ENCODE assay signal across 8 cellular contexts in genomic region chr3:11290743-11291680, GRCh38. TPM values are rescaled to one million over a fixed set of nuclear protein-coding genes. Genes with fewer than 3 reads are reported as not detected.
A peak's percentile ranks its signal among the peaks of the same experiment; 100 is the strongest.
DNase-seq lines count a peak whose midpoint lies in the region; ATAC-seq, FAIRE-seq and TF ChIP-seq lines count a peak whose summit lies in the region.

No MANE protein-coding gene starts in this region.

- peaks cover 57% of the 10 kb centered on the region for H3K4me1 Mint-ChIP-seq in activated T-cell treated with anti-CD3 and anti-CD28 coated beads, Interleukin-2, amount 50 U/mL, for 4 hours (ENCODE audit: low read depth)
- H3K4me1 Mint-ChIP-seq in stimulated activated effector memory CD8-positive, alpha-beta T cell treated with anti-CD3 and anti-CD28 coated beads, Interleukin-12 subunit alpha, Interleukin-12 subunit beta, amount 100 ng/mL, for 72 hours, result peaks cover 56% of the 10 kb centered on the region

- no peaks in the 10 kb centered on the region for H3K9me1 ChIP-seq in K562 (ENCODE audit: control insufficient read depth, insufficient read depth, low read length)

- no peaks in the 10 kb centered on the region for H3K36me3 ChIP-seq in Loucy (ENCODE audit: insufficient read depth, low read length)
- peaks cover 15% of the 10 kb centered on the region; the same call in 2 of the 3 replicates for H3K36me3 ChIP-seq in K562 (ENCODE audit: control insufficient read depth, insufficient read depth, low read length)

- CTCF ChIA-PET in K562 (lab: Yijun Ruan, JAX; ENCODE audit: low intra/inter-chr PET ratio), result no interaction called here

- H3K4me2 ChIP-seq in Loucy (ENCODE audit: low read depth, low read length, poor library complexity, severe bottlenecking) (peak overlapping the region; percentile 61), K562 (ENCODE audit: insufficient read depth, low read length) (peak overlapping the region; percentile 47)

- in situ Hi-C loops in K562 (cut with MboI), result no loop called here

- peaks cover 9% of the 10 kb centered on the region; the same call in 1 of the 2 replicates for H3F3A ChIP-seq in Loucy (ENCODE audit: low read depth)

- H3K36me3 Mint-ChIP-seq in activated T-cell treated with anti-CD3 and anti-CD28 coated beads, Interleukin-2, amount 50 U/mL, for 4 hours (ENCODE audit: insufficient read depth), result peaks cover 22% of the 10 kb centered on the region
- H3K36me3 Mint-ChIP-seq in stimulated activated effector memory CD8-positive, alpha-beta T cell treated with anti-CD3 and anti-CD28 coated beads, Interleukin-12 subunit alpha, Interleukin-12 subunit beta, amount 100 ng/mL, for 72 hours, result peaks cover 17% of the 10 kb centered on the region

- intact Hi-C loops in K562 (cut with micrococcal nuclease), result loop anchor here (2.0 kb wide), 1 partner anchor 18 kb away; the partner anchor contains the start of gene ATG7

- no peak for DNase-seq in activated T-cell treated with anti-CD3 and anti-CD28 coated beads, Interleukin-2, amount 50 U/mL, for 4 hours
- no peak for DNase-seq in activated T-cell treated with anti-CD3 and anti-CD28 coated beads for 4 hours
- peak in 2 of 4 experiments; percentile 62 to 82 for DNase-seq in K562 (ENCODE audit: extremely low read depth in 1 of 4, low spot score in 3 of 4)
- DNase-seq in stimulated activated effector memory CD8-positive, alpha-beta T cell treated with anti-CD3 and anti-CD28 coated beads, Interleukin-12 subunit alpha, Interleukin-12 subunit beta, amount 100 ng/mL, for 72 hours (ENCODE audit: low spot score in 2 of 2), result no peak
- no peak for DNase-seq in amygdala (lab: John Stamatoyannopoulos, UW)
- DNase-seq in inferior parietal cortex (ENCODE audit: extremely low spot score), result no peak

- no TSS peak for BruUV-seq in K562 (replicated peaks; lab: Mats Ljungman, UMichigan)

- H3K27ac Mint-ChIP-seq in stimulated activated effector memory CD8-positive, alpha-beta T cell treated with anti-CD3 and anti-CD28 coated beads, Interleukin-12 subunit alpha, Interleukin-12 subunit beta, amount 100 ng/mL, for 72 hours, result peak overlapping the region; percentile 93

- TF ChIP-seq POLR2A in K562 (conservative IDR thresholded peaks at IDR 0.05), result no peak

- no peaks in the 10 kb centered on the region for H3K9me3 Mint-ChIP-seq in activated T-cell treated with anti-CD3 and anti-CD28 coated beads, Interleukin-2, amount 50 U/mL, for 4 hours
- no peaks in the 10 kb centered on the region for H3K9me3 Mint-ChIP-seq in stimulated activated effector memory CD8-positive, alpha-beta T cell treated with anti-CD3 and anti-CD28 coated beads, Interleukin-12 subunit alpha, Interleukin-12 subunit beta, amount 100 ng/mL, for 72 hours

- no peak for TF ChIP-seq RAD21 in K562 (CRISPR knock-in tag; conservative IDR thresholded peaks at IDR 0.05 in 1 of 2, IDR thresholded peaks at IDR 0.05 in 1 of 2)

- H3K9ac ChIP-seq in Loucy (ENCODE audit: low read depth, low read length, poor library complexity, severe bottlenecking) (peak overlapping the region; percentile 15), K562 (ENCODE audit: insufficient read depth in 1 of 2, low read depth in 2 of 2, low read length in 2 of 2) (peak overlapping the region in 1 of 2 experiments; percentile 21; a peak in 1 of 4 replicates)

- no peaks in the 10 kb centered on the region for H3K9me3 ChIP-seq in Loucy (ENCODE audit: insufficient read depth, low read depth, low read length)
- no peaks in the 10 kb centered on the region for H3K9me3 ChIP-seq in K562 (replicated peaks; ENCODE audit: control insufficient read depth, insufficient read depth, low read depth, low read length)

- no peaks in the 10 kb centered on the region for H3K27me3 Mint-ChIP-seq in activated T-cell treated with anti-CD3 and anti-CD28 coated beads, Interleukin-2, amount 50 U/mL, for 4 hours (ENCODE audit: low read depth)

- H3K4me3 ChIP-seq in Loucy (ENCODE audit: low read length, poor library complexity, severe bottlenecking) (peak overlapping the region; percentile 10), K562 (no peak overlapping the region)

- H3K27me3 ChIP-seq in Loucy (ENCODE audit: insufficient read depth, low read length, poor library complexity, severe bottlenecking), result no peaks in the 10 kb centered on the region
- no peaks in the 10 kb centered on the region for H3K27me3 ChIP-seq in K562 (ENCODE audit: control insufficient read depth in 2 of 2, insufficient read depth in 2 of 2, low read length in 2 of 2)

- no peaks in the 10 kb centered on the region for H4K20me1 ChIP-seq in Loucy (ENCODE audit: insufficient read depth, low read length, poor library complexity, severe bottlenecking)
- no peaks in the 10 kb centered on the region for H4K20me1 ChIP-seq in K562 (replicated peaks; ENCODE audit: control insufficient read depth, insufficient read depth, low read length)

- H2AFZ ChIP-seq in Loucy (ENCODE audit: low read length), result no peak overlapping the region
- H2AFZ ChIP-seq in K562 (ENCODE audit: low read depth, low read length), result no peak overlapping the region; the same call in 1 of the 2 replicates

- TF ChIP-seq CTCF in Loucy (conservative IDR thresholded peaks at IDR 0.05; ENCODE audit: low read length) (no peak), K562 (IDR thresholded peaks at IDR 0.05 in 2 of 3, conservative IDR thresholded peaks at IDR 0.05 in 1 of 3; ENCODE audit: insufficient read depth in 2 of 3, low read depth in 1 of 3, low read length in 3 of 3) (no peak)

- peaks cover 13% of the 10 kb centered on the region for H3K79me2 ChIP-seq in Loucy (ENCODE audit: insufficient read depth, low read length)
- H3K79me2 ChIP-seq in K562 (ENCODE audit: control insufficient read depth, insufficient read depth, low read length), result peaks cover 34% of the 10 kb centered on the region

- H3K4me1 ChIP-seq in Loucy (ENCODE audit: insufficient read depth, low read length, poor library complexity, severe bottlenecking) (peaks cover 38% of the 10 kb centered on the region), K562 (replicated peaks in 1 of 2; ENCODE audit: control insufficient read depth in 2 of 2, insufficient read depth in 2 of 2, low read length in 2 of 2) (peaks cover 17 to 55% of the 10 kb centered on the region in 2 experiments)

- peak overlapping the region; percentile 89 for H3K27ac ChIP-seq in K562 (ENCODE audit: extremely low read depth, low read depth, low read length)

- peak; percentile 62 to 74 for ATAC-seq in activated T-cell treated with anti-CD3 and anti-CD28 coated beads, Interleukin-2, amount 50 U/mL, for 4 hours
- ATAC-seq in K562 (peak; percentile 69), HG03280 (IDR thresholded peaks at IDR 0.05; ENCODE audit: unreplicated experiment) (no peak)
- ATAC-seq in stimulated activated effector memory CD8-positive, alpha-beta T cell treated with anti-CD3 and anti-CD28 coated beads, Interleukin-12 subunit alpha, Interleukin-12 subunit beta, amount 100 ng/mL, for 72 hours, result peak; percentile 81

- peak overlapping the region; percentile 14 for H3K4me3 Mint-ChIP-seq in activated T-cell treated with anti-CD3 and anti-CD28 coated beads, Interleukin-2, amount 50 U/mL, for 4 hours
- H3K4me3 Mint-ChIP-seq in stimulated activated effector memory CD8-positive, alpha-beta T cell treated with anti-CD3 and anti-CD28 coated beads, Interleukin-12 subunit alpha, Interleukin-12 subunit beta, amount 100 ng/mL, for 72 hours, result peak overlapping the region; percentile 42

- POLR2A ChIA-PET in K562 (lab: Yijun Ruan, JAX), result interaction anchor here (0.6 to 5.8 kb wide), 9 partner anchors 9 to 57 kb away, joined by 3 to 33 read pairs (median 5); partner anchors contain the start of gene ATG7

- no peaks in the 10 kb centered on the region for H3K9me2 ChIP-seq in Loucy (replicated peaks; ENCODE audit: low read depth, low read length)

- TF ChIP-seq EP300 in K562 (IDR thresholded peaks at IDR 0.05; ENCODE audit: low read length), result peak; percentile 34; the same call in 1 of the 2 replicates

- peak; percentile 62 for FAIRE-seq in K562 (lab: Jason Lieb, UNC)

- WGBS in K562 (ENCODE audit: insufficient coverage, low coverage, missing lambda C conversion rate), result 11% methylated on average over 10 of the region's 11 CpGs

TF ChIP-seq in K562, 482 proteins besides CTCF, POLR2A, EP300 and RAD21 (continues in another document):
- no peak for TF ChIP-seq USF1 (CRISPR knock-in tag; IDR thresholded peaks at IDR 0.05)

RNA-seq across cellular contexts. Expression of gene ATG7, which starts 18.8 kb away (rescaled TPM):
- 10 to 100 TPM; 32.6 to 36.6 (median 35.6) TPM for total RNA-seq in activated T-cell treated with anti-CD3 and anti-CD28 coated beads, Interleukin-2, amount 50 U/mL, for 4 hours
- total RNA-seq in K562 (2011; cell fraction: chromatin; rRNA removed; ENCODE audit: low replicate concordance), result 141 and 224 TPM in 2 replicates
- total RNA-seq in K562 (2011; cell fraction: nucleolus; rRNA removed), result 78.5 and 85.9 TPM in 2 replicates
- total RNA-seq in K562 (2011; cell fraction: nucleoplasm; rRNA removed), result 127 and 128 TPM in 2 replicates
- total RNA-seq in K562 (2014; rRNA removed) (20.1 and 20.2 TPM in 2 replicates), K562 (2014; rRNA removed; fragmentation: Illumina TruSeq; extraction: Trizol) (44.6 and 53.3 TPM in 2 replicates), K562 (2015; rRNA removed; fragmentation: Illumina TruSeq; extraction: Trizol) (29.4 and 30.9 TPM in 2 replicates), K562 (2021) (31.3 and 34.1 TPM in 2 replicates)
- polyA plus RNA-seq in K562 (2011; rRNA removed) (34.5 and 36.0 TPM in 2 replicates), K562 (2014; fragmentation: Illumina TruSeq; extraction: Trizol) (36.8 and 45.3 TPM in 2 replicates), K562 (2014; fragmentation: Nextera tagmentation; extraction: Ambion mirVana) (10 to 100 TPM; 18.3 to 33.6 TPM), K562 (2014; rRNA removed) (17.3 and 31.8 TPM in 2 replicates)
- 36.2 and 54.9 TPM in 2 replicates for polyA plus RNA-seq in K562 (2011; cell fraction: cytosol; rRNA removed)
- 31.7 and 43.7 TPM in 2 replicates for polyA plus RNA-seq in K562 (2011; cell fraction: nucleus; rRNA removed)
- polyA plus RNA-seq in K562 (2012), result 30.8 and 31.9 TPM in 2 replicates
- polyA minus RNA-seq in K562 (2011; rRNA and poly(A)+ RNA removed), result 103 and 129 TPM in 2 replicates
- 18.8 and 27.8 TPM in 2 replicates for polyA minus RNA-seq in K562 (2011; cell fraction: cytosol; rRNA and poly(A)+ RNA removed)
- polyA minus RNA-seq in K562 (2011; cell fraction: nucleus; rRNA and poly(A)+ RNA removed), result 77.8 and 134 TPM in 2 replicates
